In the genomic region with DNA sequence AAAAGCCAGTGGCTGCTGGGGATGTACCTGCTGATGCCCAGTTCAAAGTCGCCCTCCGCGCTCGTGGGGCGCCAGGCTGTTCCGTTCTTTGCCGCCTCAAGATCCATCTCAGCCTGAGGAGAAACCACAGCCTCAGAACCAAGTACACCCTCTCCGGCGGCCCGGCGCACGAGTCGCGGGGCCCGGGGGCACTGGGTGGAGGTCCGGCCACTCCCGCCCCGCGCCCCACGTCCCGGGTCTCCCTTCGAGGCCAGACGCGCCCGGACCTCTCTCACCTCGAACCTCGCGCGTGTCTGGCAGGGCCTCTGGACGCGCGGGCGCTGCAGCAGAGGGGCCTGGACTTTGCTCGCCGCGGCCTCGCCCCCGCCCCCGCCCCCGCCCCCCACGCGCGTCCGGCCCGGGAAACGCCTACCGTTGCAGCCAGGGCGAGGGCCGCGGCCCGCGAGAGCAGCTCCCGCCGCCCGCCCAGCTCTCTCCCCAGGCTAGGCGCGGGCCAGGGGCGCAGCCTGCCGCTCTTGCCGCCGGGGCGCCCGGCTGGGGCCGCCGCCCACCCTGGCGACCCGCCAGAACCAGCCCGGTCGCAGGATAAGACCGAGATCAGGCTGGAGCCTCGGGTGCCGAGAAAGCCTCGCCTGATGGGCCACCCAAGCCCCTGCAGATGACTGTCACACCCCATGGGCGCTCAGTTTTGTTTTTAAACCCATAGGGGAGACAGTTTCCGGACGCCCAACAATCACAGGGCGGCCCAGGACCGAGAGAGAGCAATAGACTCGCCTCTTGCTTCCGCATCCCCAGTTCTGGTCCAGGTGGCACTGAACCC, we compare ENCODE assay signal across 8 cellular contexts. TPM values are rescaled to one million over a fixed set of nuclear protein-coding genes. Genes with fewer than 3 reads are reported as not detected.
A peak's percentile ranks its signal among the peaks of the same experiment; 100 is the strongest.
DNase-seq lines count a peak whose midpoint lies in the region; ATAC-seq and TF ChIP-seq lines count a peak whose summit lies in the region.

ABCB4 (minus strand) TSS at position 322 of the 820 bp plus-strand sequence; CDS start at position 107, 215 bp downstream.

- H3K4me3 ChIP-seq in astrocyte of the spinal cord (ENCODE audit: low read depth, low read length), result peak within 1 kb of the TSS; percentile 42
- peak within 1 kb of the TSS; percentile 77 for H3K4me3 ChIP-seq in thoracic aorta

- H3K36me3 ChIP-seq in thoracic aorta, result no peaks in the 10 kb centered on the region

- ATAC-seq in GM18868 (IDR thresholded peaks at IDR 0.05; ENCODE audit: unreplicated experiment), result peak; percentile 9
- ATAC-seq in HG03159 (IDR thresholded peaks at IDR 0.05; ENCODE audit: unreplicated experiment), result peak; percentile 13
- peak; percentile 86 for ATAC-seq in left lobe of liver
- peak; percentile 11 for ATAC-seq in thoracic aorta (ENCODE audit: insufficient number of reproducible peaks, low FRiP score, low read depth)

- DNase-seq in AG20443 (ENCODE audit: low spot score), result peak; percentile 42
- peak; percentile 4 for DNase-seq in astrocyte of the spinal cord (ENCODE audit: low read depth, low spot score)
- peak; percentile 82 for DNase-seq in left lobe of liver (ENCODE audit: low spot score)
- no peak for DNase-seq in thoracic aorta (ENCODE audit: low spot score)
- no peak for DNase-seq in activated effector memory CD4-positive, alpha-beta T cell treated with Interleukin-2 at 50 U/mL for 16 hours
- DNase-seq in SW480 (ENCODE audit: low spot score), result no peak

- H3K4me1 ChIP-seq in thoracic aorta (ENCODE audit: control insufficient read depth in 1 of 2, low read depth in 2 of 2), result peaks cover 5 to 24% of the 10 kb centered on the region in 2 donors

- no peaks in the 10 kb centered on the region for H3K9me3 ChIP-seq in thoracic aorta

- in situ Hi-C loops in astrocyte of the spinal cord (cut with HindIII; ENCODE audit: low sequenced_read_pairs), result no loop called here

- no peaks in the 10 kb centered on the region for H3K27me3 ChIP-seq in thoracic aorta (replicated peaks; ENCODE audit: insufficient read depth)

- TF ChIP-seq CTCF in astrocyte of the spinal cord (IDR thresholded peaks at IDR 0.05; ENCODE audit: low read depth, low read length), result no peak
- no peak for TF ChIP-seq CTCF in thoracic aorta (IDR thresholded peaks at IDR 0.05)

- H3K27ac ChIP-seq in thoracic aorta, result peak within 1 kb of the TSS; percentile 64 to 70

RNA-seq across cellular contexts. Expression of gene ABCB4, which starts in this region (rescaled TPM):
- total RNA-seq in left lobe of liver, result 114 TPM
- total RNA-seq in thoracic aorta, result 1 to 10 TPM; 1.4 to 8.7 TPM

Comparison
In these comparisons a context has a peak if more than half of its experiments do, and no peak if none do; other contexts are left out.
1. RNA of gene ABCB4 (total RNA-seq): 114 TPM in left lobe of liver (single experiment); 1.4 to 8.7 TPM in thoracic aorta; every median in the first group is over 10 times any median in the second.
2. DNase-seq: peak in AG20443 (single experiment), astrocyte of the spinal cord (single experiment) and left lobe of liver (single experiment); none in thoracic aorta (single experiment), activated effector memory CD4-positive, alpha-beta T cell treated with Interleukin-2 at 50 U/mL for 16 hours (single experiment) and SW480 (single experiment).
3. ATAC-seq: peak in every context shown above with its lines; median percentile 86 in left lobe of liver; 13 in HG03159; 11 in thoracic aorta; 9 in GM18868.